10 cellular contexts compared by ENCODE assay signal in genomic region chr3:182713743-182714517, GRCh38.
DNase-seq lines count a peak whose midpoint lies in the region; ATAC-seq and TF ChIP-seq lines count a peak whose summit lies in the region.
"Had no signal": no experiment of that assay in that cellular context is flagged by ENCODE, and none has a peak within 500 bp of the region (broad histone marks: within the 10 kb centered on the region; RNA-seq: fewer than 3 reads in every experiment).

No MANE protein-coding gene starts in this region.

- POLR2A ChIA-PET in Caco-2 (lab: Charles Lee): no interaction called here
- POLR2A ChIA-PET in activated CD4-positive, alpha-beta memory T cell treated with anti-CD3 and anti-CD28 coated beads for 36 hours (lab: Charles Lee): no interaction called here

- H3K36me3 ChIP-seq in Caco-2 (ENCODE audit: control insufficient read depth, insufficient read depth, low read length) (no peaks in the 10 kb centered on the region), iPS DF 6.9 (ENCODE audit: control insufficient read depth, insufficient read depth, low read length) (no peaks in the 10 kb centered on the region)

- H3K4me1 ChIP-seq in Caco-2: peaks cover 38% of the 10 kb centered on the region
- no peaks in the 10 kb centered on the region for H3K4me1 ChIP-seq in iPS DF 6.9 (ENCODE audit: control insufficient read depth, insufficient read depth, low read length)

- no CpG with 5 or more reads among the region's 4 CpGs for WGBS in iPS DF 6.9 (ENCODE audit: insufficient coverage, insufficient read length)

- DNase-seq in Caco-2: peak in 1 of 2 experiments; percentile 65
- peak; percentile 41 to 71 for DNase-seq in NCI-H446 (lab: John Stamatoyannopoulos, UW)
- peak; percentile 91 for DNase-seq in amniotic epithelial cell (ENCODE audit: low read depth)
- peak; percentile 27 for DNase-seq in iPS DF 6.9 (ENCODE audit: low read depth, low spot score)
- no peak for DNase-seq in stimulated activated effector memory CD8-positive, alpha-beta T cell treated with anti-CD3 and anti-CD28 coated beads, Interleukin-12 subunit alpha, Interleukin-12 subunit beta, amount 100 ng/mL, for 72 hours (ENCODE audit: low spot score in 2 of 2)
- DNase-seq in activated CD4-positive, alpha-beta memory T cell treated with anti-CD3 and anti-CD28 coated beads for 36 hours: no peak

- no peaks in the 10 kb centered on the region for H3K36me3 Mint-ChIP-seq in Caco-2 (ENCODE audit: insufficient read depth, unreplicated experiment)
- H3K36me3 Mint-ChIP-seq in stimulated activated effector memory CD8-positive, alpha-beta T cell treated with anti-CD3 and anti-CD28 coated beads, Interleukin-12 subunit alpha, Interleukin-12 subunit beta, amount 100 ng/mL, for 72 hours: no peaks in the 10 kb centered on the region
- no peaks in the 10 kb centered on the region for H3K36me3 Mint-ChIP-seq in activated CD4-positive, alpha-beta memory T cell treated with anti-CD3 and anti-CD28 coated beads for 36 hours

- TF ChIP-seq CTCF in Caco-2 (IDR thresholded peaks at IDR 0.05; ENCODE audit: insufficient read depth in 1 of 2, low read depth in 1 of 2, low read length in 1 of 2, severe bottlenecking in 1 of 2, unreplicated experiment in 1 of 2): peak; percentile 63 to 71

- peak; percentile 44 for ATAC-seq in GM19035 (IDR thresholded peaks at IDR 0.05; ENCODE audit: unreplicated experiment)
- peak; percentile 42 for ATAC-seq in HG03442 (IDR thresholded peaks at IDR 0.05; ENCODE audit: unreplicated experiment)
- peak; percentile 47 for ATAC-seq in stimulated activated effector memory CD8-positive, alpha-beta T cell treated with anti-CD3 and anti-CD28 coated beads, Interleukin-12 subunit alpha, Interleukin-12 subunit beta, amount 100 ng/mL, for 72 hours

- BruUV-seq in Caco-2 (replicated peaks; lab: Mats Ljungman, UMichigan): no TSS peak

- intact Hi-C loops in Caco-2 (cut with micrococcal nuclease; ENCODE audit: unreplicated experiment): loop anchor here (1.0 to 10.0 kb wide), 4 partner anchors 79 to 671 kb away; partner anchors contain the start of gene ATP11B
- intact Hi-C loops in activated CD4-positive, alpha-beta memory T cell treated with anti-CD3 and anti-CD28 coated beads for 36 hours (cut with micrococcal nuclease): loop anchor here (1.0 to 10.0 kb wide), 5 partner anchors 78 to 673 kb away; partner anchors contain the start of gene ATP11B

- no peak overlapping the region for H3K4me3 ChIP-seq in Caco-2 (ENCODE audit: low read depth, low read length)
- H3K4me3 ChIP-seq in iPS DF 6.9 (ENCODE audit: low read length): no peak overlapping the region
- H3K4me3 ChIP-seq: skin epidermis had no signal

- no peaks in the 10 kb centered on the region for H3K9me3 Mint-ChIP-seq in Caco-2 (ENCODE audit: unreplicated experiment)
- no peaks in the 10 kb centered on the region for H3K9me3 Mint-ChIP-seq in stimulated activated effector memory CD8-positive, alpha-beta T cell treated with anti-CD3 and anti-CD28 coated beads, Interleukin-12 subunit alpha, Interleukin-12 subunit beta, amount 100 ng/mL, for 72 hours
- H3K9me3 Mint-ChIP-seq in activated CD4-positive, alpha-beta memory T cell treated with anti-CD3 and anti-CD28 coated beads for 36 hours: no peaks in the 10 kb centered on the region
- H3K9me3 Mint-ChIP-seq: T-helper 1 cell treated with Interleukin-12 subunit alpha and Interleukin-12 subunit beta and Interleukin-4 antibody, amounts not matched to agents 30 μg/mL and 1 μg/mL, for 36 hours had no signal

- H3K27me3 Mint-ChIP-seq in Caco-2 (ENCODE audit: insufficient read depth, unreplicated experiment): no peaks in the 10 kb centered on the region
- no peaks in the 10 kb centered on the region for H3K27me3 Mint-ChIP-seq in activated CD4-positive, alpha-beta memory T cell treated with anti-CD3 and anti-CD28 coated beads for 36 hours

- H3K27me3 ChIP-seq in Caco-2 (replicated peaks; ENCODE audit: control insufficient read depth, insufficient read depth, low read length) (no peaks in the 10 kb centered on the region), iPS DF 6.9 (ENCODE audit: control insufficient read depth, insufficient read depth, low read length) (no peaks in the 10 kb centered on the region)

- H3K9me3 ChIP-seq in Caco-2 (no peaks in the 10 kb centered on the region), iPS DF 6.9 (ENCODE audit: control insufficient read depth, insufficient read depth, low read length) (no peaks in the 10 kb centered on the region)

- H3K27ac Mint-ChIP-seq in Caco-2 (ENCODE audit: unreplicated experiment): no peak overlapping the region
- H3K27ac Mint-ChIP-seq in stimulated activated effector memory CD8-positive, alpha-beta T cell treated with anti-CD3 and anti-CD28 coated beads, Interleukin-12 subunit alpha, Interleukin-12 subunit beta, amount 100 ng/mL, for 72 hours: no peak overlapping the region
- no peak overlapping the region for H3K27ac Mint-ChIP-seq in activated CD4-positive, alpha-beta memory T cell treated with anti-CD3 and anti-CD28 coated beads for 36 hours
- H3K27ac Mint-ChIP-seq: T-helper 1 cell treated with Interleukin-12 subunit alpha and Interleukin-12 subunit beta and Interleukin-4 antibody, amounts not matched to agents 30 μg/mL and 1 μg/mL, for 36 hours had no signal

- CTCF ChIA-PET in Caco-2 (lab: Charles Lee): interaction anchor here (0.6 to 1.3 kb wide), 8 partner anchors 9 to 471 kb away, joined by 3 to 23 read pairs (median 6); partner anchors contain the start of gene ATP11B
- CTCF ChIA-PET in activated CD4-positive, alpha-beta memory T cell treated with anti-CD3 and anti-CD28 coated beads for 36 hours (lab: Charles Lee): interaction anchor here (0.7 to 7.8 kb wide), 19 partner anchors 9 to 672 kb away, joined by 3 to 42 read pairs (median 5); partner anchors contain the start of gene ATP11B

- peaks cover 28% of the 10 kb centered on the region for H3K4me1 Mint-ChIP-seq in Caco-2 (ENCODE audit: low read depth, unreplicated experiment)
- peaks cover 7% of the 10 kb centered on the region for H3K4me1 Mint-ChIP-seq in stimulated activated effector memory CD8-positive, alpha-beta T cell treated with anti-CD3 and anti-CD28 coated beads, Interleukin-12 subunit alpha, Interleukin-12 subunit beta, amount 100 ng/mL, for 72 hours
- peaks cover 5% of the 10 kb centered on the region for H3K4me1 Mint-ChIP-seq in activated CD4-positive, alpha-beta memory T cell treated with anti-CD3 and anti-CD28 coated beads for 36 hours (ENCODE audit: low read depth)

- no peak overlapping the region for H3K4me3 Mint-ChIP-seq in Caco-2 (ENCODE audit: unreplicated experiment)
- no peak overlapping the region for H3K4me3 Mint-ChIP-seq in stimulated activated effector memory CD8-positive, alpha-beta T cell treated with anti-CD3 and anti-CD28 coated beads, Interleukin-12 subunit alpha, Interleukin-12 subunit beta, amount 100 ng/mL, for 72 hours
- no peak overlapping the region for H3K4me3 Mint-ChIP-seq in activated CD4-positive, alpha-beta memory T cell treated with anti-CD3 and anti-CD28 coated beads for 36 hours
- H3K4me3 Mint-ChIP-seq: T-helper 1 cell treated with Interleukin-12 subunit alpha and Interleukin-12 subunit beta and Interleukin-4 antibody, amounts not matched to agents 30 μg/mL and 1 μg/mL, for 36 hours had no signal

- H3K27ac ChIP-seq in iPS DF 6.9 (ENCODE audit: low read length): no peak overlapping the region
- H3K27ac ChIP-seq: skin epidermis had no signal

Comparison
In these comparisons a context has a peak if more than half of its experiments do, and no peak if none do; other contexts are left out.
1. DNase-seq: peak in NCI-H446 (2 of 2), amniotic epithelial cell (single experiment) and iPS DF 6.9 (single experiment); none in stimulated activated effector memory CD8-positive, alpha-beta T cell treated with anti-CD3 and anti-CD28 coated beads, Interleukin-12 subunit alpha, Interleukin-12 subunit beta, amount 100 ng/mL, for 72 hours (0 of 2) and activated CD4-positive, alpha-beta memory T cell treated with anti-CD3 and anti-CD28 coated beads for 36 hours (single experiment).
2. Peak in every context shown above with its lines, with median percentiles within 50 percentile points of each other: ATAC-seq.